In the genomic region with DNA sequence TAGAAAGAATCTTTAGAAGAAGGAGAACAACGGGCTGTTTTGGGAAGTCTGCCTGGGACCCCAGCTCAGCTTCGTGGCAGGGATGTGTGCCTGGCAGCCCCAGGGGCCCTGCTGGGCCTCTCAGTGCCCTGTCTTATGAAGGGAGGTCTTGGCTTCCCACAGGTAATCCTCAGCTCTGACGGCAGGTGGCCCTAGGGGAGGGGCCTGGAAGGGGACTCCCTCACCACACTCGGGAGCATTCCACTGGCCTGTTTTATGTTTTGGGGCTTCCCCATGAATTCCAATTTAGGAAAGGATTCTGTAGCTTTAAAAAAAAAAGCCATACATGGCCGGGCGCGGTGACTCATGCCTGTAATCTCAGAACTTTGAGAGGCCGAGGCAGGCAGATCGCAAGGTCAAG, we compare ENCODE assay signal across 25 cellular contexts. TPM values are rescaled to one million over a fixed set of nuclear protein-coding genes. Genes with fewer than 3 reads are reported as not detected.
DNase-seq lines count a peak whose midpoint lies in the region; ATAC-seq and TF ChIP-seq lines count a peak whose summit lies in the region.
"Had no signal": no experiment of that assay in that cellular context is flagged by ENCODE, and none has a peak within 500 bp of the region (broad histone marks: within the 10 kb centered on the region; RNA-seq: fewer than 3 reads in every experiment).

No MANE protein-coding gene starts in this region.

- H3K27me3 ChIP-seq in breast epithelium = no peaks in the 10 kb centered on the region
- no peaks in the 10 kb centered on the region for H3K27me3 ChIP-seq in upper lobe of right lung
- H3K27me3 ChIP-seq: ascending aorta, ovary had no signal

- H3K4me1 ChIP-seq in breast epithelium (no peaks in the 10 kb centered on the region), upper lobe of right lung (no peaks in the 10 kb centered on the region)
- H3K4me1 ChIP-seq: ascending aorta, esophagus squamous epithelium, sigmoid colon had no signal

- H3K36me3 ChIP-seq in breast epithelium (no peaks in the 10 kb centered on the region), upper lobe of right lung (no peaks in the 10 kb centered on the region)
- H3K36me3 ChIP-seq: ascending aorta, esophagus squamous epithelium, ovary, sigmoid colon had no signal

- no peaks in the 10 kb centered on the region for H3K27me3 Mint-ChIP-seq in MCF 10A (ENCODE audit: insufficient read depth, unreplicated experiment)
- H3K27me3 Mint-ChIP-seq in endothelial cell (ENCODE audit: unreplicated experiment) = peaks cover 5% of the 10 kb centered on the region
- peaks cover 11% of the 10 kb centered on the region for H3K27me3 Mint-ChIP-seq in activated T-helper 1 cell treated with anti-CD3 and anti-CD28 coated beads, Interleukin-12 subunit alpha, Interleukin-12 subunit beta, Interleukin-2, Interleukin-4 antibody, amounts not matched to agents 30 ng/mL and 10 ng/mL and 1 ng/mL, durations not matched to agents 14 hours and 24 hours and 36 hours (ENCODE audit: insufficient read depth)

- no peak for TF ChIP-seq POLR2A in breast epithelium (IDR thresholded peaks at IDR 0.05)

- H3K36me3 Mint-ChIP-seq in MCF 10A (ENCODE audit: insufficient read depth, unreplicated experiment) (no peaks in the 10 kb centered on the region), endothelial cell (ENCODE audit: low read depth, unreplicated experiment) (peaks cover 3% of the 10 kb centered on the region)
- no peaks in the 10 kb centered on the region for H3K36me3 Mint-ChIP-seq in activated T-helper 1 cell treated with anti-CD3 and anti-CD28 coated beads, Interleukin-12 subunit alpha, Interleukin-12 subunit beta, Interleukin-2, Interleukin-4 antibody, amounts not matched to agents 30 ng/mL and 10 ng/mL and 1 ng/mL, durations not matched to agents 14 hours and 24 hours and 36 hours (ENCODE audit: low read depth)
- H3K36me3 Mint-ChIP-seq: activated naive CD4-positive, alpha-beta T cell treated with anti-CD3 and anti-CD28 coated beads, Interleukin-2, amount 50 U/mL, for 24 hours; CD14-positive monocyte; natural killer cell treated with Interleukin-12 subunit alpha and Interleukin-12 subunit beta and Interleukin-15 and Interleukin-18, amount 100 ng/mL, for 72 hours; T-cell had no signal

- intact Hi-C loops in MCF 10A (cut with micrococcal nuclease) (no loop called here), breast epithelium (cut with DNase I; ENCODE audit: low total_unique reads) (loop anchor here (10.0 kb wide), 1 partner anchor 1177 kb away; no protein-coding TSS in a partner anchor), upper lobe of right lung (cut with DNase I) (no loop called here)
- intact Hi-C loops in activated T-helper 1 cell treated with anti-CD3 and anti-CD28 coated beads, Interleukin-12 subunit alpha, Interleukin-12 subunit beta, Interleukin-2, Interleukin-4 antibody, amounts not matched to agents 30 ng/mL and 10 ng/mL and 1 ng/mL, durations not matched to agents 14 hours and 24 hours and 36 hours (cut with micrococcal nuclease) = no loop called here

- DNase-seq in MCF 10A (ENCODE audit: unreplicated experiment) (peak; percentile 36), breast epithelium (ENCODE audit: low spot score in 2 of 2) (no peak), SW480 (ENCODE audit: low spot score) (peak; percentile 8), islet precursor cell (peak; percentile 62), upper lobe of right lung (peak; percentile 75), amniotic stem cell (lab: John Stamatoyannopoulos, UW) (no peak), endothelial cell (ENCODE audit: low spot score) (no peak)
- DNase-seq in activated T-helper 1 cell treated with anti-CD3 and anti-CD28 coated beads, Interleukin-12 subunit alpha, Interleukin-12 subunit beta, Interleukin-2, Interleukin-4 antibody, amounts not matched to agents 30 ng/mL and 10 ng/mL and 1 ng/mL, durations not matched to agents 14 hours and 24 hours and 36 hours (ENCODE audit: low spot score) = no peak
- DNase-seq: activated CD4-positive, alpha-beta T cell treated with anti-CD3 and anti-CD28 coated beads for 4 hours; esophagus squamous epithelium; GDM1; HCEC 1CT; midbrain; NCI-H187 treated with DMSO at 0.1 percent for 48 hours; NCI-H2227 treated with DMSO at 0.1 percent for 48 hours; ovary; sigmoid colon; T-cell had no signal

- no peak for TF ChIP-seq CTCF in MCF 10A (IDR thresholded peaks at IDR 0.05; ENCODE audit: unreplicated experiment)
- TF ChIP-seq CTCF in breast epithelium (IDR thresholded peaks at IDR 0.05) = no peak
- no peak for TF ChIP-seq CTCF in upper lobe of right lung (IDR thresholded peaks at IDR 0.05)
- TF ChIP-seq CTCF in endothelial cell (IDR thresholded peaks at IDR 0.05; ENCODE audit: unreplicated experiment) = no peak

- H3K9me3 ChIP-seq in breast epithelium (no peaks in the 10 kb centered on the region), upper lobe of right lung (no peaks in the 10 kb centered on the region)
- H3K9me3 ChIP-seq: ascending aorta, esophagus squamous epithelium, ovary, sigmoid colon had no signal

- BruUV-seq in MCF 10A (replicated peaks; lab: Mats Ljungman, UMichigan) = no TSS peak

- POLR2A ChIA-PET in MCF 10A (lab: Yijun Ruan, JAX) = interaction anchor here (0.6 kb wide), 1 partner anchor 17 kb away, joined by 3 read pairs; no protein-coding TSS in a partner anchor

- CTCF ChIA-PET in MCF 10A (lab: Yijun Ruan, JAX) = interaction anchor here (0.6 to 1.7 kb wide), 6 partner anchors 8 to 1546 kb away, joined by 3 to 10 read pairs (median 3); no protein-coding TSS in a partner anchor

- H3K4me1 Mint-ChIP-seq in MCF 10A (ENCODE audit: insufficient read depth, unreplicated experiment) (peaks cover 27% of the 10 kb centered on the region), endothelial cell (ENCODE audit: unreplicated experiment) (peaks cover 17% of the 10 kb centered on the region)
- peaks cover 12% of the 10 kb centered on the region for H3K4me1 Mint-ChIP-seq in activated T-helper 1 cell treated with anti-CD3 and anti-CD28 coated beads, Interleukin-12 subunit alpha, Interleukin-12 subunit beta, Interleukin-2, Interleukin-4 antibody, amounts not matched to agents 30 ng/mL and 10 ng/mL and 1 ng/mL, durations not matched to agents 14 hours and 24 hours and 36 hours (ENCODE audit: low read depth)

- H3K27ac ChIP-seq in breast epithelium (no peak overlapping the region), upper lobe of right lung (peak overlapping the region; percentile 11)
- H3K27ac ChIP-seq: ascending aorta, esophagus squamous epithelium, KMS-11, ovary, sigmoid colon had no signal

- no peak overlapping the region for H3K27ac Mint-ChIP-seq in MCF 10A (ENCODE audit: low read depth, unreplicated experiment)
- H3K27ac Mint-ChIP-seq in endothelial cell (ENCODE audit: unreplicated experiment) = no peak overlapping the region
- H3K27ac Mint-ChIP-seq in activated T-helper 1 cell treated with anti-CD3 and anti-CD28 coated beads, Interleukin-12 subunit alpha, Interleukin-12 subunit beta, Interleukin-2, Interleukin-4 antibody, amounts not matched to agents 30 ng/mL and 10 ng/mL and 1 ng/mL, durations not matched to agents 14 hours and 24 hours and 36 hours = no peak overlapping the region
- H3K27ac Mint-ChIP-seq: activated naive CD4-positive, alpha-beta T cell treated with anti-CD3 and anti-CD28 coated beads, Interleukin-2, amount 50 U/mL, for 24 hours; CD14-positive monocyte; natural killer cell treated with Interleukin-12 subunit alpha and Interleukin-12 subunit beta and Interleukin-15 and Interleukin-18, amount 100 ng/mL, for 72 hours had no signal

- H3K9me3 Mint-ChIP-seq in MCF 10A (ENCODE audit: unreplicated experiment) = no peaks in the 10 kb centered on the region
- no peaks in the 10 kb centered on the region for H3K9me3 Mint-ChIP-seq in endothelial cell (ENCODE audit: unreplicated experiment)
- H3K9me3 Mint-ChIP-seq in activated T-helper 1 cell treated with anti-CD3 and anti-CD28 coated beads, Interleukin-12 subunit alpha, Interleukin-12 subunit beta, Interleukin-2, Interleukin-4 antibody, amounts not matched to agents 30 ng/mL and 10 ng/mL and 1 ng/mL, durations not matched to agents 14 hours and 24 hours and 36 hours = no peaks in the 10 kb centered on the region
- H3K9me3 Mint-ChIP-seq: activated naive CD4-positive, alpha-beta T cell treated with anti-CD3 and anti-CD28 coated beads, Interleukin-2, amount 50 U/mL, for 24 hours; central memory CD8-positive, alpha-beta T cell; natural killer cell treated with Interleukin-12 subunit alpha and Interleukin-12 subunit beta and Interleukin-15 and Interleukin-18, amount 100 ng/mL, for 72 hours; T-cell had no signal

- H3K4me3 ChIP-seq in breast epithelium (no peak overlapping the region), upper lobe of right lung (no peak overlapping the region)
- H3K4me3 ChIP-seq: ascending aorta, esophagus squamous epithelium, ovary, sigmoid colon had no signal

- ATAC-seq in upper lobe of right lung = peak; percentile 74
- ATAC-seq: natural killer cell treated with Interleukin-12 subunit alpha and Interleukin-12 subunit beta and Interleukin-15 and Interleukin-18, amount 100 ng/mL, for 72 hours; Right ventricle myocardium inferior had no signal

- H3K4me3 Mint-ChIP-seq in MCF 10A (ENCODE audit: unreplicated experiment) = no peak overlapping the region
- no peak overlapping the region for H3K4me3 Mint-ChIP-seq in endothelial cell (ENCODE audit: unreplicated experiment)
- no peak overlapping the region for H3K4me3 Mint-ChIP-seq in activated T-helper 1 cell treated with anti-CD3 and anti-CD28 coated beads, Interleukin-12 subunit alpha, Interleukin-12 subunit beta, Interleukin-2, Interleukin-4 antibody, amounts not matched to agents 30 ng/mL and 10 ng/mL and 1 ng/mL, durations not matched to agents 14 hours and 24 hours and 36 hours
- H3K4me3 Mint-ChIP-seq: activated naive CD4-positive, alpha-beta T cell treated with anti-CD3 and anti-CD28 coated beads, Interleukin-2, amount 50 U/mL, for 24 hours; CD14-positive monocyte; central memory CD8-positive, alpha-beta T cell; natural killer cell treated with Interleukin-12 subunit alpha and Interleukin-12 subunit beta and Interleukin-15 and Interleukin-18, amount 100 ng/mL, for 72 hours had no signal

RNA-seq across cellular contexts. Expression of gene DMBT1, which starts 3.0 kb away (rescaled TPM):
- total RNA-seq in MCF 10A (2022) (4.4 and 7.6 TPM in 2 replicates), breast epithelium (1 to 10 TPM in 1 of 3 donors, under 1 TPM in 1, not detected in 1; 0.15 to 2.3 TPM), upper lobe of right lung (78.6 TPM), endothelial cell (ENCODE audit: unreplicated experiment) (0.49 TPM)
- not detected in 2 replicates for total RNA-seq in activated T-helper 1 cell treated with anti-CD3 and anti-CD28 coated beads, Interleukin-12 subunit alpha, Interleukin-12 subunit beta, Interleukin-2, Interleukin-4 antibody, amounts not matched to agents 30 ng/mL and 10 ng/mL and 1 ng/mL, durations not matched to agents 14 hours and 24 hours and 36 hours
- total RNA-seq: ascending aorta; natural killer cell treated with Interleukin-12 subunit alpha and Interleukin-12 subunit beta and Interleukin-15 and Interleukin-18, amount 100 ng/mL, for 72 hours; Right ventricle myocardium inferior had no signal

Comparison
In these comparisons a context has a peak if more than half of its experiments do, and no peak if none do; other contexts are left out.
1. DNase-seq: peak in MCF 10A (single experiment), SW480 (single experiment), islet precursor cell (single experiment) and upper lobe of right lung (single experiment); none in breast epithelium (0 of 2), amniotic stem cell (single experiment), endothelial cell (single experiment) and activated T-helper 1 cell treated with anti-CD3 and anti-CD28 coated beads, Interleukin-12 subunit alpha, Interleukin-12 subunit beta, Interleukin-2, Interleukin-4 antibody, amounts not matched to agents 30 ng/mL and 10 ng/mL and 1 ng/mL, durations not matched to agents 14 hours and 24 hours and 36 hours (single experiment).